ENCODE assay signal across 23 cellular contexts in genomic region chr15:91127236-91127914, GRCh38.
DNase-seq lines count a peak whose midpoint lies in the region; ATAC-seq and TF ChIP-seq lines count a peak whose summit lies in the region.
"Had no signal": no experiment of that assay in that cellular context is flagged by ENCODE, and none has a peak within 500 bp of the region (broad histone marks: within the 10 kb centered on the region; RNA-seq: fewer than 3 reads in every experiment).

No MANE protein-coding gene starts in this region.

- H3K36me3 ChIP-seq in MM.1S (replicated peaks; ENCODE audit: insufficient read depth, low read length), result no peaks in the 10 kb centered on the region
- H3K36me3 ChIP-seq: MG63 had no signal

- ATAC-seq in stimulated activated memory B cell treated with anti-CD40 and anti-IgM and Interleukin-4, amounts not matched to agents 10 μg/mL and 1 μg/mL and 100 μg/mL, for 72 hours, result peak; percentile 35
- ATAC-seq in HG02763 (IDR thresholded peaks at IDR 0.05; ENCODE audit: unreplicated experiment), result no peak
- ATAC-seq: HCT116, Right ventricle myocardium inferior had no signal

- H3K79me2 ChIP-seq in MM.1S (ENCODE audit: low read length), result no peaks in the 10 kb centered on the region

- peak; percentile 11 for DNase-seq in NCI-H1694 treated with DMSO at 0.1 percent for 48 hours (lab: John Stamatoyannopoulos, UW)
- DNase-seq in NCI-H1694 (lab: John Stamatoyannopoulos, UW), result no peak
- DNase-seq in NCI-H146 treated with DMSO at 0.1 percent for 48 hours (lab: John Stamatoyannopoulos, UW; ENCODE audit: unreplicated experiment), result peak; percentile 24
- DNase-seq in MM.1S, result no peak
- DNase-seq in NCI-H1436 treated with DMSO at 0.1 percent for 48 hours (lab: John Stamatoyannopoulos, UW), result no peak
- DNase-seq: DMS79 treated with DMSO at 0.1 percent for 48 hours; GOT3; Kasumi-1; MG63; NCI-H1092 treated with DMSO at 0.1 percent for 48 hours; NCI-H2029 treated with DMSO at 0.1 percent for 48 hours; NCI-H2171 treated with DMSO at 0.1 percent for 48 hours; NCI-H446; NCI-H748 treated with DMSO at 0.1 percent for 48 hours; NK-92 treated with Interleukin-12 subunit alpha and Interleukin-12 subunit beta, amount 100 ng/mL, for 24 hours; SW 1271 had no signal

- H3K4me1 ChIP-seq in MM.1S (ENCODE audit: low read length), result no peaks in the 10 kb centered on the region

- H3K27me3 ChIP-seq in MM.1S (replicated peaks; ENCODE audit: insufficient read depth, low read length), result no peaks in the 10 kb centered on the region

- H3K4me2 ChIP-seq in MM.1S (ENCODE audit: low read depth, low read length), result no peak overlapping the region

- H3K9me3 Mint-ChIP-seq in stimulated activated memory B cell treated with anti-CD40 and anti-IgM and Interleukin-4, amounts not matched to agents 10 μg/mL and 1 μg/mL and 100 μg/mL, for 72 hours, result no peaks in the 10 kb centered on the region

- H2AFZ ChIP-seq in MM.1S (ENCODE audit: low read length), result no peak overlapping the region

- H3K9me2 ChIP-seq in MM.1S (replicated peaks; ENCODE audit: insufficient read depth, low read length), result no peaks in the 10 kb centered on the region

- 0 out of 2 replicates have a peak, but pooled peaks cover under 1% of the 10 kb centered on the region for H3F3A ChIP-seq in MM.1S (ENCODE audit: insufficient read depth, low read length)

- H3K36me3 Mint-ChIP-seq in stimulated activated memory B cell treated with anti-CD40 and anti-IgM and Interleukin-4, amounts not matched to agents 10 μg/mL and 1 μg/mL and 100 μg/mL, for 72 hours, result no peaks in the 10 kb centered on the region

- H3K4me3 Mint-ChIP-seq in stimulated activated memory B cell treated with anti-CD40 and anti-IgM and Interleukin-4, amounts not matched to agents 10 μg/mL and 1 μg/mL and 100 μg/mL, for 72 hours, result no peak overlapping the region
- H3K4me3 Mint-ChIP-seq: B cell had no signal

- H3K27ac ChIP-seq in cingulate gyrus (ENCODE audit: low read depth, low read length) (peak overlapping the region; percentile 5), MM.1S (ENCODE audit: low read length) (no peak overlapping the region)
- H3K27ac ChIP-seq: 22Rv1 had no signal

- no peak overlapping the region for H3K27ac Mint-ChIP-seq in stimulated activated memory B cell treated with anti-CD40 and anti-IgM and Interleukin-4, amounts not matched to agents 10 μg/mL and 1 μg/mL and 100 μg/mL, for 72 hours
- H3K27ac Mint-ChIP-seq: B cell had no signal

- H3K9me3 ChIP-seq in MM.1S (replicated peaks; ENCODE audit: insufficient read depth, low read length), result no peaks in the 10 kb centered on the region
- H3K9me3 ChIP-seq: MG63 had no signal

- H4K20me1 ChIP-seq in MM.1S (ENCODE audit: insufficient read depth, low read length), result no peaks in the 10 kb centered on the region

- H3K27me3 Mint-ChIP-seq in stimulated activated memory B cell treated with anti-CD40 and anti-IgM and Interleukin-4, amounts not matched to agents 10 μg/mL and 1 μg/mL and 100 μg/mL, for 72 hours, result peaks cover 22% of the 10 kb centered on the region

- H3K4me1 Mint-ChIP-seq in stimulated activated memory B cell treated with anti-CD40 and anti-IgM and Interleukin-4, amounts not matched to agents 10 μg/mL and 1 μg/mL and 100 μg/mL, for 72 hours, result no peaks in the 10 kb centered on the region
- H3K4me1 Mint-ChIP-seq: B cell had no signal

- no peak overlapping the region for H3K4me3 ChIP-seq in MM.1S (ENCODE audit: low read length)
- H3K4me3 ChIP-seq: MG63 had no signal

- TF ChIP-seq CTCF in MM.1S (IDR thresholded peaks at IDR 0.05; ENCODE audit: low read length), result no peak

- H3K9ac ChIP-seq in MM.1S (ENCODE audit: low read length), result no peak overlapping the region

Comparison
In these comparisons a context has a peak if more than half of its experiments do, and no peak if none do; other contexts are left out.
1. DNase-seq: peak in NCI-H1694 treated with DMSO at 0.1 percent for 48 hours (single experiment) and NCI-H146 treated with DMSO at 0.1 percent for 48 hours (single experiment); none in NCI-H1694 (single experiment), MM.1S (single experiment) and NCI-H1436 treated with DMSO at 0.1 percent for 48 hours (single experiment).